18 cellular contexts compared by ENCODE assay signal in genomic region chr3:143843607-143844006, GRCh38.
"Had no signal": no experiment of that assay in that cellular context is flagged by ENCODE, and none has a peak within 500 bp of the region (broad histone marks: within the 10 kb centered on the region; RNA-seq: fewer than 3 reads in every experiment).

No MANE protein-coding gene starts in this region.

- H3K79me2 ChIP-seq: hepatocyte had no signal

- H3K36me3 ChIP-seq: left ventricle myocardium inferior, ovary, spleen, suprapubic skin, thoracic aorta, tibial artery, upper lobe of right lung had no signal

- H3K27ac ChIP-seq: hepatocyte, left ventricle myocardium inferior, ovary, spleen, suprapubic skin, thoracic aorta, tibial artery, upper lobe of right lung had no signal

- H3K27me3 ChIP-seq: hepatocyte, ovary, spleen, suprapubic skin, tibial artery, upper lobe of right lung had no signal

- DNase-seq: islet precursor cell; left ventricle myocardium inferior; midbrain; mucosa of descending colon; naive thymus-derived CD4-positive, alpha-beta T cell; ovary; right cardiac atrium; small intestine; spleen; stimulated activated CD4-positive, alpha-beta T cell treated with anti-CD3 and anti-CD28 coated beads, Interleukin-4, amount 100 ng/mL, for 24 hours; stimulated activated naive CD4-positive, alpha-beta T cell; tibial artery; trophoblast cell; upper lobe of right lung had no signal

- H3K4me2 ChIP-seq: hepatocyte had no signal

- H3K4me3 ChIP-seq: hepatocyte, left ventricle myocardium inferior, lung, mucosa of descending colon, ovary, spleen, suprapubic skin, thoracic aorta, tibial artery, upper lobe of right lung had no signal
